ENCODE assay signal across 13 cellular contexts in the genomic region with DNA sequence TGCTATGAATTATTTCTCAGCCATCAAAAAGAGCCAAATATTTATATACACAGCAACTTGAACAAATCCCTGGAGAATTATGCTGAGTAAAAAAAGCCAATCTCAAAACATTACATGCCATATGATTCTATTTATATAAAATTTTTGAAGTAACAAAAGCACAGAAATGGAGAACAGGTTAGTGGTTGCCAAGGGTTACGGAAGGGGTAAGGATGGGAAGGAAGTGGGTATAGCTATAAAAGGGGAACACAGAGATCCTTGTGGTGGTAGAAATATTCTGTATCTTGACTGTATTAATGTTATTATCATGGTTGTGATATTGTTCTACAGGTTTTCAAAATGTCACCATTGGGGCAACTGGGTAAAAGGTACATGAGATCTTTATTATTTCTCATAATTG.
"Had no signal": no experiment of that assay in that cellular context is flagged by ENCODE, and none has a peak within 500 bp of the region (broad histone marks: within the 10 kb centered on the region; RNA-seq: fewer than 3 reads in every experiment).

No MANE protein-coding gene starts in this region.

- H3K27ac ChIP-seq: pancreas, stomach, testis, upper lobe of left lung had no signal

- DNase-seq: activated CD4-positive, alpha-beta T cell treated with anti-CD3 and anti-CD28 coated beads, Interleukin-2, amount 50 U/mL, for 1 hour; activated naive CD4-positive, alpha-beta T cell treated with Interleukin-2 at 50 U/mL for 16 hours; anterior cingulate cortex; cortex of kidney; effector CD8-positive, alpha-beta T cell; foreskin fibroblast; kidney glomerular epithelial cell; midbrain; pancreas; stomach; T-helper 2 cell; testis; upper lobe of left lung had no signal

- H3K4me1 ChIP-seq: pancreas, stomach, testis, upper lobe of left lung had no signal

- H3K36me3 ChIP-seq: pancreas, stomach, upper lobe of left lung had no signal

- H3K27me3 ChIP-seq: pancreas, stomach, testis, upper lobe of left lung had no signal

- H3K4me3 ChIP-seq: pancreas, stomach, testis, upper lobe of left lung had no signal

- H3K9me3 ChIP-seq: pancreas, stomach, testis, upper lobe of left lung had no signal
